ENCODE assay signal across 11 cellular contexts in the genomic region with DNA sequence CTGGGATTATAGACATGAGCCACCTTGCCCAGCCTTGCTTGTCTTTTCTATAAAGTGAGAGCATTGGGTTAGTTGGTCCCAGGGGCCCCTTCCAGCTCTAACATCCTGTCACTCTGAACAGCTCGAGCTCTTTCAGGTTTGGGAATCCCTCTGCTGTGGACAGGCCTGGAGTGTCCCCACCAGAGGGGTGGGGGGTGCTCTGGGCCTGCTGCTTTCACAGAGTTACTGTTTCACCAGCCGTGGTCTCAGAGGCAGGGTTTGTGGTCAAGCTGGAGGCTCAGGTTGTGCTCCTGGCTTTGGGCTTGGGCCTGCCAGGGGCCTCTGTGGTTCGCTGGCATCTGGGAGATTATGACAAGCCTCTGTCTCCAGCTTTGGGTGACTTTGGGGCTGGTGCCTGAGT. TPM values are rescaled to one million over a fixed set of nuclear protein-coding genes. Genes with fewer than 3 reads are reported as not detected.
A peak's percentile ranks its signal among the peaks of the same experiment; 100 is the strongest.
DNase-seq lines count a peak whose midpoint lies in the region; ATAC-seq and TF ChIP-seq lines count a peak whose summit lies in the region.
"Had no signal": no experiment of that assay in that cellular context is flagged by ENCODE, and none has a peak within 500 bp of the region (broad histone marks: within the 10 kb centered on the region; RNA-seq: fewer than 3 reads in every experiment).

No MANE protein-coding gene starts in this region.

- peaks cover 40 to 100% (median 76%) of the 10 kb centered on the region in 11 experiments for H3K27me3 ChIP-seq in BLaER1 treated with 17β-estradiol and CSF1 and Interleukin-3, amounts not matched to agents 10 nM and 100 nM
- H3K27me3 ChIP-seq in tibial nerve, result peaks cover 2 to 68% of the 10 kb centered on the region in 2 donors

- no peak for TF ChIP-seq CTCF in tibial nerve (IDR thresholded peaks at IDR 0.05)

- H3K27me3 Mint-ChIP-seq in activated CD4-positive, alpha-beta T cell treated with anti-CD3 and anti-CD28 coated beads for 36 hours, result peaks cover 58% of the 10 kb centered on the region

- whole genome bisulfite sequencing in tibial nerve, 2 donors, result 64 to 81% methylated on average over 3 of the region's 3 CpGs

- ATAC-seq in GM19324 (IDR thresholded peaks at IDR 0.05; ENCODE audit: low FRiP score, unreplicated experiment), result peak; percentile 26
- ATAC-seq in HG03354 (IDR thresholded peaks at IDR 0.05; ENCODE audit: poor library complexity, severe bottlenecking, unreplicated experiment), result peak; percentile 41
- no peak for ATAC-seq in activated CD4-positive, alpha-beta T cell treated with anti-CD3 and anti-CD28 coated beads for 36 hours
- no peak for ATAC-seq in GM19351 (IDR thresholded peaks at IDR 0.05; ENCODE audit: unreplicated experiment)

- no peaks in the 10 kb centered on the region for H3K36me3 Mint-ChIP-seq in activated CD4-positive, alpha-beta T cell treated with anti-CD3 and anti-CD28 coated beads for 36 hours (ENCODE audit: low read depth)

- no peak overlapping the region; a peak in 1 of 22 replicates for H3K9ac ChIP-seq in BLaER1 treated with 17β-estradiol and CSF1 and Interleukin-3, amounts not matched to agents 10 nM and 100 nM

- CTCF ChIA-PET in activated CD4-positive, alpha-beta T cell treated with anti-CD3 and anti-CD28 coated beads for 36 hours (lab: Charles Lee), result interaction anchor here (1.1 kb wide), 1 partner anchor 56 kb away, joined by 3 read pairs; no protein-coding TSS in a partner anchor

- H3K4me3 Mint-ChIP-seq in activated CD4-positive, alpha-beta T cell treated with anti-CD3 and anti-CD28 coated beads for 36 hours, result no peak overlapping the region

- H3K4me1 ChIP-seq in BLaER1 treated with 17β-estradiol and CSF1 and Interleukin-3, amounts not matched to agents 10 nM and 100 nM, result peaks cover 29 to 59% (median 53%) of the 10 kb centered on the region in 10 experiments
- H3K4me1 ChIP-seq in tibial nerve, result peaks cover 0 to 17% (median 4%) of the 10 kb centered on the region in 4 donors

- TF ChIP-seq EP300 in tibial nerve (IDR thresholded peaks at IDR 0.05), result no peak

- no peaks in the 10 kb centered on the region for H3K36me3 ChIP-seq in BLaER1 treated with 17β-estradiol and CSF1 and Interleukin-3, amounts not matched to agents 10 nM and 100 nM
- H3K36me3 ChIP-seq in tibial nerve, result no peaks in the 10 kb centered on the region

- H3K4me2 ChIP-seq in BLaER1 treated with 17β-estradiol and CSF1 and Interleukin-3, amounts not matched to agents 10 nM and 100 nM, result peak overlapping the region; percentile 80 to 97 (median 90); a peak in 21 of 22 replicates

- H3K27ac ChIP-seq in BLaER1 treated with 17β-estradiol and CSF1 and Interleukin-3, amounts not matched to agents 10 nM and 100 nM, result no peak overlapping the region
- H3K27ac ChIP-seq in tibial nerve, result no peak overlapping the region
- H3K27ac ChIP-seq: SK-N-MC had no signal

- TF ChIP-seq POLR2A in tibial nerve (IDR thresholded peaks at IDR 0.05), result no peak

- intact Hi-C loops in activated CD4-positive, alpha-beta T cell treated with anti-CD3 and anti-CD28 coated beads for 36 hours (cut with DNase I, micrococcal nuclease), result loop anchor here in 1 of 2 experiments (5.0 kb wide), 1 partner anchor 58 kb away; a partner anchor contains a TSS

- H3K9me3 Mint-ChIP-seq in activated CD4-positive, alpha-beta T cell treated with anti-CD3 and anti-CD28 coated beads for 36 hours (ENCODE audit: low read depth), result no peaks in the 10 kb centered on the region

- POLR2A ChIA-PET in activated CD4-positive, alpha-beta T cell treated with anti-CD3 and anti-CD28 coated beads for 36 hours (lab: Charles Lee), result interaction anchor here (0.5 kb wide), 1 partner anchor 315 kb away, joined by 3 read pairs; no protein-coding TSS in a partner anchor

- H3K4me1 Mint-ChIP-seq in activated CD4-positive, alpha-beta T cell treated with anti-CD3 and anti-CD28 coated beads for 36 hours, result peaks cover 29% of the 10 kb centered on the region

- peak; percentile 30 for DNase-seq in astrocyte of the hippocampus (ENCODE audit: low read depth, low spot score)
- DNase-seq in activated CD4-positive, alpha-beta T cell treated with anti-CD3 and anti-CD28 coated beads for 36 hours, result no peak
- no peak for DNase-seq in NCI-H1092 (lab: John Stamatoyannopoulos, UW)
- no peak for DNase-seq in tibial nerve (ENCODE audit: low spot score in 2 of 2)
- DNase-seq: anterior cingulate cortex, NCI-H2171 had no signal

- H4K20me1 ChIP-seq in BLaER1 treated with 17β-estradiol and CSF1 and Interleukin-3, amounts not matched to agents 10 nM and 100 nM, result peaks cover 0 to 64% (median 52%) of the 10 kb centered on the region in 11 experiments; a peak in 19 of 22 replicates

- H3K27ac Mint-ChIP-seq in activated CD4-positive, alpha-beta T cell treated with anti-CD3 and anti-CD28 coated beads for 36 hours, result no peak overlapping the region

- no peaks in the 10 kb centered on the region for H3K9me3 ChIP-seq in BLaER1 treated with 17β-estradiol and CSF1 and Interleukin-3, amounts not matched to agents 10 nM and 100 nM (replicated peaks in 1 of 11)
- H3K9me3 ChIP-seq in tibial nerve, result no peaks in the 10 kb centered on the region

- no peak overlapping the region for H3K4me3 ChIP-seq in BLaER1 treated with 17β-estradiol and CSF1 and Interleukin-3, amounts not matched to agents 10 nM and 100 nM
- no peak overlapping the region for H3K4me3 ChIP-seq in tibial nerve
- H3K4me3 ChIP-seq: SK-N-MC had no signal

RNA-seq across cellular contexts. Expression of a gene that starts 59.7 kb away (rescaled TPM):
- total RNA-seq in activated CD4-positive, alpha-beta T cell treated with anti-CD3 and anti-CD28 coated beads for 36 hours, result 10 to 100 TPM; 17.0 to 17.8 TPM
- 10 to 100 TPM; 11.7 to 21.4 (median 17.3) TPM for total RNA-seq in tibial nerve

Comparison
In these comparisons a context has a peak if more than half of its experiments do, and no peak if none do; other contexts are left out.
1. ATAC-seq: peak in GM19324 (single experiment) and HG03354 (single experiment); none in activated CD4-positive, alpha-beta T cell treated with anti-CD3 and anti-CD28 coated beads for 36 hours (single experiment) and GM19351 (single experiment).